2 cellular contexts compared by ENCODE assay signal in the genomic region with DNA sequence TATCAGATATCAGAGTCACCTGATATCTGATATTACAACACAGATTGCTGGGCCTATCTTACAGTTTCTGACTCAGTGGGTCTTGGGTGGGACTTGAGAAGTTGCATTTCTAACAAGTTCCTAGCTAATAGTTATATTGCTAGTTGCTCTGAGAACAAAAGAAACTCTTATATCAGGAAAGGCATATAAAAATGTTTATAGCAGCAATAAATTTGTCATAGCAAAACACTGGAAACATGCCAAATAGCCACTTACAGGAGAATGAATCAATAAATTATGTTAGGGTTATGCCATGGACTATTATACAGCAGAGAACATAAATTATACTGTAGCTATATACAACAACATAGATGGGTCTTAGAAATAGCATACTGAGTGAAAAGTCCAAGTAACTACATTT.
TF ChIP-seq lines count a peak whose summit lies in the region.

No MANE protein-coding gene starts in this region.

TF ChIP-seq in SK-N-SH treated with all-trans-retinoic acid at 6 μM for 48 hours, 23 proteins besides CTCF, POLR2A, EP300 and RAD21 (continued from another document):
- TF ChIP-seq OSR1 (CRISPR knock-in tag; IDR thresholded peaks at IDR 0.05): no peak

TF ChIP-seq in SK-N-SH, 30 proteins besides CTCF, POLR2A, EP300 and RAD21 (continued from another document):
- TF ChIP-seq REST (IDR thresholded peaks at IDR 0.05; ENCODE audit: low read depth, low read length): no peak
- no peak for TF ChIP-seq FOXM1 (IDR thresholded peaks at IDR 0.05; ENCODE audit: low read depth)
- no peak for TF ChIP-seq SMC3 (IDR thresholded peaks at IDR 0.05; ENCODE audit: low read depth, low read length)
- TF ChIP-seq TAF1 (IDR thresholded peaks at IDR 0.05; ENCODE audit: borderline replicate concordance, low read depth, low read length): no peak
- TF ChIP-seq, protein P1, sequence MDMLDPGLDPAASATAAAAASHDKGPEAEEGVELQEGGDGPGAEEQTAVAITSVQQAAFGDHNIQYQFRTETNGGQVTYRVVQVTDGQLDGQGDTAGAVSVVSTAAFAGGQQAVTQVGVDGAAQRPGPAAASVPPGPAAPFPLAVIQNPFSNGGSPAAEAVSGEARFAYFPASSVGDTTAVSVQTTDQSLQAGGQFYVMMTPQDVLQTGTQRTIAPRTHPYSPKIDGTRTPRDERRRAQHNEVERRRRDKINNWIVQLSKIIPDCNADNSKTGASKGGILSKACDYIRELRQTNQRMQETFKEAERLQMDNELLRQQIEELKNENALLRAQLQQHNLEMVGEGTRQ (IDR thresholded peaks at IDR 0.05; ENCODE audit: borderline replicate concordance, low read depth, low read length): no peak
- no peak for TF ChIP-seq GATA2 (CRISPR knock-in tag; IDR thresholded peaks at IDR 0.05)
- no peak for TF ChIP-seq EZH2phosphoT487 (IDR thresholded peaks at IDR 0.05; ENCODE audit: borderline replicate concordance, low read depth)
- no peak for TF ChIP-seq RXRA (IDR thresholded peaks at IDR 0.05; ENCODE audit: borderline replicate concordance, low read depth)
- TF ChIP-seq, protein P2, sequence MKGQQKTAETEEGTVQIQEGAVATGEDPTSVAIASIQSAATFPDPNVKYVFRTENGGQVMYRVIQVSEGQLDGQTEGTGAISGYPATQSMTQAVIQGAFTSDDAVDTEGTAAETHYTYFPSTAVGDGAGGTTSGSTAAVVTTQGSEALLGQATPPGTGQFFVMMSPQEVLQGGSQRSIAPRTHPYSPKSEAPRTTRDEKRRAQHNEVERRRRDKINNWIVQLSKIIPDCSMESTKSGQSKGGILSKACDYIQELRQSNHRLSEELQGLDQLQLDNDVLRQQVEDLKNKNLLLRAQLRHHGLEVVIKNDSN (IDR thresholded peaks at IDR 0.05; ENCODE audit: borderline replicate concordance, low read depth): no peak
